Comparison of ENCODE assay signal across 13 cellular contexts in genomic region chr11:15093432-15093831, GRCh38. TPM values are rescaled to one million over a fixed set of nuclear protein-coding genes. Genes with fewer than 3 reads are reported as not detected.
DNase-seq lines count a peak whose midpoint lies in the region; ATAC-seq and TF ChIP-seq lines count a peak whose summit lies in the region.
"Had no signal": no experiment of that assay in that cellular context is flagged by ENCODE, and none has a peak within 500 bp of the region (broad histone marks: within the 10 kb centered on the region; RNA-seq: fewer than 3 reads in every experiment).

No MANE protein-coding gene starts in this region.

- no peak for TF ChIP-seq EP300 in transverse colon (IDR thresholded peaks at IDR 0.05; ENCODE audit: low read depth)

- WGBS in transverse colon (ENCODE audit: low coverage in 1 of 2), 2 donors, result 57 to 72% methylated on average over 2 of the region's 2 CpGs

- H3K27ac ChIP-seq in transverse colon, result no peak overlapping the region
- H3K27ac ChIP-seq in caudate nucleus (ENCODE audit: low read depth, low read length), result no peak overlapping the region
- H3K27ac ChIP-seq: left ventricle myocardium inferior, SK-N-MC had no signal

- H3K27me3 ChIP-seq in transverse colon, result no peaks in the 10 kb centered on the region

- no peaks in the 10 kb centered on the region for H3K9me3 ChIP-seq in transverse colon
- H3K9me3 ChIP-seq: left ventricle myocardium inferior had no signal

- intact Hi-C loops in transverse colon (cut with DNase I; ENCODE audit: low total_unique reads), result no loop called here

- no peaks in the 10 kb centered on the region for H3K4me1 ChIP-seq in transverse colon
- H3K4me1 ChIP-seq: left ventricle myocardium inferior had no signal

- TF ChIP-seq POLR2A in transverse colon (IDR thresholded peaks at IDR 0.05), result no peak

- no peaks in the 10 kb centered on the region for H3K36me3 ChIP-seq in transverse colon
- H3K36me3 ChIP-seq: left ventricle myocardium inferior had no signal

- peak; percentile 15 for DNase-seq in NAMALWA (ENCODE audit: low spot score)
- no peak for DNase-seq in DMS53 treated with DMSO at 0.1 percent for 48 hours (lab: John Stamatoyannopoulos, UW; ENCODE audit: unreplicated experiment)
- no peak for DNase-seq in transverse colon
- DNase-seq in middle frontal gyrus (ENCODE audit: extremely low spot score, low spot score), result no peak
- no peak for DNase-seq in caudate nucleus (lab: John Stamatoyannopoulos, UW)
- DNase-seq: activated gamma-delta T cell treated with Interleukin-2 at 50 U/mL for 16 hours, DMS 273 treated with DMSO at 0.1 percent for 48 hours, left ventricle myocardium inferior had no signal

- no peak overlapping the region for H3K4me3 ChIP-seq in transverse colon
- H3K4me3 ChIP-seq: left ventricle myocardium inferior, SK-N-MC had no signal

- in situ Hi-C loops in transverse colon (cut with MboI; ENCODE audit: low pct_ligation_motif_present in 1 of 4, low pct_unique_long_range_greater_than_20kb in 1 of 4, low sequenced_read_pairs in 3 of 4), result loop anchor here in 1 of 4 donors (25.0 kb wide), 1 partner anchor 181 kb away; no protein-coding TSS in a partner anchor

- no peak for TF ChIP-seq CTCF in transverse colon (IDR thresholded peaks at IDR 0.05)

- ATAC-seq in GM18508 (IDR thresholded peaks at IDR 0.05; ENCODE audit: insufficient read depth, unreplicated experiment), result peak; percentile 66
- ATAC-seq in GM19463 (IDR thresholded peaks at IDR 0.05; ENCODE audit: unreplicated experiment), result peak; percentile 82
- ATAC-seq in HG02938 (IDR thresholded peaks at IDR 0.05; ENCODE audit: unreplicated experiment), result peak; percentile 83
- ATAC-seq: natural killer cell treated with Interleukin-12 subunit alpha and Interleukin-12 subunit beta and Interleukin-15 and Interleukin-18, amount 100 ng/mL, for 72 hours had no signal

RNA-seq across cellular contexts. Expression of gene CALCB, which starts 20.0 kb away (rescaled TPM):
- total RNA-seq in transverse colon, result under 1 TPM in 3 of 4 donors, not detected in 1; 0.60 to 0.75 (median 0.64) TPM
- total RNA-seq: left ventricle myocardium inferior had no signal

RNA-seq across cellular contexts. Expression of gene INSC, which starts 21.3 kb away (rescaled TPM):
- 1 to 10 TPM in 3 of 4 donors, under 1 TPM in 1; 0.60 to 1.9 (median 1.3) TPM for total RNA-seq in transverse colon
